16 cellular contexts compared by ENCODE assay signal in the genomic region with DNA sequence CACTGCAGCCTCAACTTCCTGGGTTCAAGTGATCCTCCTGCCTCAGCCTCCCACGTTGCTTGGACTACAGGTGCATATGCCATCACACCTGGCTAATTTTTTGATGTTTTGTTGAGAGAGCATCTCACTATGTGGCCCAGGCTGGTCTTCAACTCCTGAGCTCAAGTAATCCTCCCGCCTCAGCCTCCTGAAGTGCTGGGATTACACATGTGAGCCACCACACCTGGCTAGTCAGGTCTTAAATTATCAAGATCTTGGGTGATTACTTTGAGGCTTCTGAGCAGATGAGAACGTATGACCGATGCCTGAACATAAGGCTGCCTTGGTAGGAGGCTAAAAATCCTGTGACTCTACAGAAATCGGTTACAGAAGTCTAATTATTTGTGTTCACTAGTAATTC. TPM values are rescaled to one million over a fixed set of nuclear protein-coding genes. Genes with fewer than 3 reads are reported as not detected.
DNase-seq lines count a peak whose midpoint lies in the region; ATAC-seq and TF ChIP-seq lines count a peak whose summit lies in the region.
"Had no signal": no experiment of that assay in that cellular context is flagged by ENCODE, and none has a peak within 500 bp of the region (broad histone marks: within the 10 kb centered on the region; RNA-seq: fewer than 3 reads in every experiment).

No MANE protein-coding gene starts in this region.

- H3K18ac ChIP-seq in mesenchymal stem cell (ENCODE audit: low read depth in 1 of 2, low read length in 2 of 2) = no peak overlapping the region

- H3K9me3 Mint-ChIP-seq in endodermal cell = peaks cover 4% of the 10 kb centered on the region
- no peaks in the 10 kb centered on the region for H3K9me3 Mint-ChIP-seq in activated naive CD4-positive, alpha-beta T cell treated with anti-CD3 and anti-CD28 coated beads for 36 hours
- H3K9me3 Mint-ChIP-seq: CD4-positive, alpha-beta T cell had no signal

- intact Hi-C loops in right lobe of liver (cut with DNase I) = no loop called here
- intact Hi-C loops in activated naive CD4-positive, alpha-beta T cell treated with anti-CD3 and anti-CD28 coated beads for 36 hours (cut with micrococcal nuclease) = no loop called here

- peaks cover 3% of the 10 kb centered on the region for H3K36me3 Mint-ChIP-seq in endodermal cell (ENCODE audit: low read depth)
- peaks cover 2% of the 10 kb centered on the region for H3K36me3 Mint-ChIP-seq in activated naive CD4-positive, alpha-beta T cell treated with anti-CD3 and anti-CD28 coated beads for 36 hours (ENCODE audit: low read depth)

- CTCF ChIA-PET in activated naive CD4-positive, alpha-beta T cell treated with anti-CD3 and anti-CD28 coated beads for 36 hours (lab: Charles Lee) = interaction anchor here (0.8 kb wide), 1 partner anchor 59 kb away, joined by 3 read pairs; no protein-coding TSS in a partner anchor

- TF ChIP-seq CTCF in 22Rv1 (IDR thresholded peaks at IDR 0.05) (no peak), endodermal cell (conservative IDR thresholded peaks at IDR 0.05) (no peak), right lobe of liver (IDR thresholded peaks at IDR 0.05) (no peak)

- no peaks in the 10 kb centered on the region for H3K79me1 ChIP-seq in mesenchymal stem cell (replicated peaks; ENCODE audit: low read length, poor library complexity, severe bottlenecking)

- H2BK5ac ChIP-seq in mesenchymal stem cell (ENCODE audit: low read depth, low read length, poor library complexity, severe bottlenecking) = no peak overlapping the region

- H3K36me3 ChIP-seq in HUES48 (ENCODE audit: control insufficient read depth, insufficient read depth, low read length) (no peaks in the 10 kb centered on the region), endodermal cell (ENCODE audit: control insufficient read depth, insufficient read depth, low read length) (no peaks in the 10 kb centered on the region), right lobe of liver (no peaks in the 10 kb centered on the region), mesenchymal stem cell (ENCODE audit: control insufficient read depth in 1 of 2, insufficient read depth in 2 of 2, low read depth in 1 of 2, low read length in 2 of 2) (no peaks in the 10 kb centered on the region)
- H3K36me3 ChIP-seq: HAP-1 had no signal

- H3K4me1 Mint-ChIP-seq in endodermal cell = peaks cover 34% of the 10 kb centered on the region
- H3K4me1 Mint-ChIP-seq in activated naive CD4-positive, alpha-beta T cell treated with anti-CD3 and anti-CD28 coated beads for 36 hours (ENCODE audit: low read depth) = no peaks in the 10 kb centered on the region
- H3K4me1 Mint-ChIP-seq: IgD-negative memory B cell had no signal

- TF ChIP-seq POLR2A in right lobe of liver (IDR thresholded peaks at IDR 0.05) = no peak

- no peak overlapping the region for H3K4me3 Mint-ChIP-seq in endodermal cell
- H3K4me3 Mint-ChIP-seq in activated naive CD4-positive, alpha-beta T cell treated with anti-CD3 and anti-CD28 coated beads for 36 hours = no peak overlapping the region
- H3K4me3 Mint-ChIP-seq: CD4-positive, alpha-beta T cell; IgD-negative memory B cell had no signal

- H3K27ac Mint-ChIP-seq in endodermal cell = peak overlapping the region; percentile 55
- no peak overlapping the region for H3K27ac Mint-ChIP-seq in activated naive CD4-positive, alpha-beta T cell treated with anti-CD3 and anti-CD28 coated beads for 36 hours
- H3K27ac Mint-ChIP-seq: CD4-positive, alpha-beta T cell; IgD-negative memory B cell had no signal

- no peak overlapping the region for H4K8ac ChIP-seq in mesenchymal stem cell (ENCODE audit: low read length)

- H3K4me1 ChIP-seq in HUES48 (ENCODE audit: control insufficient read depth, insufficient read depth, low read length) = peaks cover 7% of the 10 kb centered on the region
- H3K4me1 ChIP-seq in endodermal cell (ENCODE audit: control insufficient read depth, insufficient read depth, low read length) = peaks cover 3% of the 10 kb centered on the region
- peaks cover 0 to 28% (median 11%) of the 10 kb centered on the region in 4 donors for H3K4me1 ChIP-seq in right lobe of liver
- H3K4me1 ChIP-seq in mesenchymal stem cell (ENCODE audit: control insufficient read depth, insufficient read depth, low read depth, low read length) = peaks cover 6% of the 10 kb centered on the region
- H3K4me1 ChIP-seq: HAP-1 had no signal

- H2AFZ ChIP-seq in mesenchymal stem cell (ENCODE audit: low read depth, low read length) = no peak overlapping the region

- H3K4me2 ChIP-seq in mesenchymal stem cell (ENCODE audit: low read length, poor library complexity, severe bottlenecking) = no peak overlapping the region

- H3K27me3 Mint-ChIP-seq in endodermal cell (ENCODE audit: insufficient read depth) = no peaks in the 10 kb centered on the region
- no peaks in the 10 kb centered on the region for H3K27me3 Mint-ChIP-seq in activated naive CD4-positive, alpha-beta T cell treated with anti-CD3 and anti-CD28 coated beads for 36 hours (ENCODE audit: low read depth)
- H3K27me3 Mint-ChIP-seq: CD4-positive, alpha-beta T cell; IgD-negative memory B cell had no signal

- no peak overlapping the region for H3K23ac ChIP-seq in mesenchymal stem cell (ENCODE audit: low read length in 2 of 2)

- H3K27ac ChIP-seq in 22Rv1 (peak overlapping the region; percentile 70), HUES48 (ENCODE audit: low read depth, low read length) (peak overlapping the region; percentile 42), endodermal cell (ENCODE audit: low read depth, low read length) (no peak overlapping the region), right lobe of liver (peak overlapping the region; percentile 55 to 62 (median 60)), mesenchymal stem cell (ENCODE audit: low read length, poor library complexity, severe bottlenecking) (no peak overlapping the region)
- H3K27ac ChIP-seq: C4-2B had no signal

- H3K4ac ChIP-seq in mesenchymal stem cell (ENCODE audit: low read depth in 1 of 2, low read length in 2 of 2) = no peak overlapping the region

- H3K9me3 ChIP-seq in HUES48 (ENCODE audit: control insufficient read depth, insufficient read depth, low read length) = no peaks in the 10 kb centered on the region
- no peaks in the 10 kb centered on the region for H3K9me3 ChIP-seq in endodermal cell (ENCODE audit: control insufficient read depth, low read length)
- H3K9me3 ChIP-seq in right lobe of liver = no peaks in the 10 kb centered on the region
- H3K9me3 ChIP-seq in mesenchymal stem cell (ENCODE audit: control insufficient read depth, low read length) = no peaks in the 10 kb centered on the region
- H3K9me3 ChIP-seq: HAP-1 had no signal

- WGBS in endodermal cell (ENCODE audit: insufficient coverage in 1 of 2, insufficient read length in 1 of 2), 2 experiments = 81 to 95% methylated on average over 4 to 5 of the region's 5 CpGs
- WGBS in right lobe of liver (ENCODE audit: insufficient coverage, low coverage, low lambda C conversion rate, missing lambda C conversion rate) = 55% methylated on average over 5 of the region's 5 CpGs
- 95% methylated on average over 5 of the region's 5 CpGs for WGBS in mesenchymal stem cell

- ATAC-seq in right lobe of liver = no peak

- no peak overlapping the region for H2AK5ac ChIP-seq in mesenchymal stem cell (ENCODE audit: low read length, severe bottlenecking)

- no peak overlapping the region for H2BK15ac ChIP-seq in mesenchymal stem cell (ENCODE audit: low read depth, poor library complexity, severe bottlenecking)

- H3K14ac ChIP-seq in mesenchymal stem cell (ENCODE audit: low read length in 2 of 2) = no peak overlapping the region

- H3K9ac ChIP-seq in HUES48 (ENCODE audit: low read depth, low read length) (no peak overlapping the region), endodermal cell (ENCODE audit: extremely low read depth, low read length, poor library complexity, severe bottlenecking) (no peak overlapping the region), mesenchymal stem cell (ENCODE audit: low read length) (no peak overlapping the region)

- no peak for DNase-seq in endodermal cell
- no peak for DNase-seq in right lobe of liver
- no peak for DNase-seq in iPS-NIHi11 (ENCODE audit: low spot score)
- DNase-seq in mesenchymal stem cell = no peak
- DNase-seq in activated naive CD4-positive, alpha-beta T cell treated with anti-CD3 and anti-CD28 coated beads for 36 hours = no peak
- DNase-seq: AML-193; CD4-positive, alpha-beta T cell; DMS153; DMS79; GDM1; KBM-7 had no signal

- no peak overlapping the region for H3K4me3 ChIP-seq in HUES48 (ENCODE audit: low read depth, low read length)
- no peak overlapping the region for H3K4me3 ChIP-seq in endodermal cell (ENCODE audit: low read length)
- H3K4me3 ChIP-seq in right lobe of liver = no peak overlapping the region
- H3K4me3 ChIP-seq in mesenchymal stem cell (ENCODE audit: insufficient read depth in 1 of 2, low read depth in 1 of 2, low read length in 2 of 2) = no peak overlapping the region
- H3K4me3 ChIP-seq: HAP-1 had no signal

- H4K91ac ChIP-seq in mesenchymal stem cell (ENCODE audit: low read length) = no peak overlapping the region

- H3K27me3 ChIP-seq in HUES48 (ENCODE audit: control insufficient read depth, insufficient read depth, low read length) (no peaks in the 10 kb centered on the region), endodermal cell (ENCODE audit: control insufficient read depth, insufficient read depth, low read length, poor library complexity, severe bottlenecking) (no peaks in the 10 kb centered on the region), right lobe of liver (no peaks in the 10 kb centered on the region), mesenchymal stem cell (ENCODE audit: control insufficient read depth in 1 of 2, insufficient read depth in 1 of 2, low read length in 2 of 2) (no peaks in the 10 kb centered on the region)

- no peak overlapping the region for H2BK120ac ChIP-seq in mesenchymal stem cell (ENCODE audit: low read depth, low read length)

- no peak overlapping the region for H2BK12ac ChIP-seq in mesenchymal stem cell (ENCODE audit: low read length in 2 of 2)

RNA-seq across cellular contexts. Expression of a gene that starts 53.0 kb away (rescaled TPM):
- total RNA-seq in endodermal cell (10 to 100 TPM; 63.1 to 65.8 TPM), right lobe of liver (10 to 100 TPM; 13.8 to 27.8 (median 15.8) TPM)
- 32.6 TPM for polyA plus RNA-seq in endodermal cell (2013, experiment 1 of 2)
- polyA plus RNA-seq in endodermal cell (2013, experiment 2 of 2) = 37.5 TPM
- 16.3 TPM for polyA plus RNA-seq in mesenchymal stem cell (2013, experiment 1 of 2)
- polyA plus RNA-seq in mesenchymal stem cell (2013, experiment 2 of 2) = 17.0 TPM
- total RNA-seq in activated naive CD4-positive, alpha-beta T cell treated with anti-CD3 and anti-CD28 coated beads for 36 hours = 1 to 10 TPM; 7.9 TPM

RNA-seq across cellular contexts. Expression of a gene that starts 57.7 kb away (rescaled TPM):
- 10 to 100 TPM; 37.0 to 40.9 TPM for total RNA-seq in endodermal cell
- polyA plus RNA-seq in endodermal cell (2013, experiment 1 of 2) = 36.9 TPM
- 37.9 TPM for polyA plus RNA-seq in endodermal cell (2013, experiment 2 of 2)
- total RNA-seq in right lobe of liver = 10 to 100 TPM in 2 of 6 experiments, 1 to 10 TPM in 4; 2.9 to 17.3 (median 5.8) TPM
- 6.5 TPM for polyA plus RNA-seq in mesenchymal stem cell (2013, experiment 1 of 2)
- 7.7 TPM for polyA plus RNA-seq in mesenchymal stem cell (2013, experiment 2 of 2)
- total RNA-seq in activated naive CD4-positive, alpha-beta T cell treated with anti-CD3 and anti-CD28 coated beads for 36 hours = 10 to 100 TPM; 52.3 to 53.5 TPM

Comparison
In these comparisons a context has a peak if more than half of its experiments do, and no peak if none do; other contexts are left out.
1. H3K27ac ChIP-seq: peak in 22Rv1 (single experiment), HUES48 (single experiment) and right lobe of liver (3 of 3); none in endodermal cell (single experiment) and mesenchymal stem cell (single experiment).